8 cellular contexts compared by ENCODE assay signal in genomic region chr3:5787863-5788488, GRCh38.
DNase-seq lines count a peak whose midpoint lies in the region; ATAC-seq and TF ChIP-seq lines count a peak whose summit lies in the region.
"Had no signal": no experiment of that assay in that cellular context is flagged by ENCODE, and none has a peak within 500 bp of the region (broad histone marks: within the 10 kb centered on the region; RNA-seq: fewer than 3 reads in every experiment).

No MANE protein-coding gene starts in this region.

- POLR2A ChIA-PET in CD4-positive, alpha-beta T cell (lab: Charles Lee): no interaction called here

- H3K27ac Mint-ChIP-seq in CD4-positive, alpha-beta T cell: no peak overlapping the region

- no peak overlapping the region for H3K4me3 Mint-ChIP-seq in CD4-positive, alpha-beta T cell

- H3K9me3 ChIP-seq in CD4-positive, alpha-beta T cell (ENCODE audit: control insufficient read depth, low read length): no peaks in the 10 kb centered on the region
- H3K9me3 ChIP-seq: suprapubic skin had no signal

- H3K27me3 Mint-ChIP-seq in CD4-positive, alpha-beta T cell: no peaks in the 10 kb centered on the region

- no peaks in the 10 kb centered on the region for H3K36me3 Mint-ChIP-seq in CD4-positive, alpha-beta T cell (ENCODE audit: low read depth)

- DNase-seq in KBM-7 (peak; percentile 9), SHP77 (lab: John Stamatoyannopoulos, UW) (peak; percentile 79 to 84), globus pallidus (ENCODE audit: low spot score) (peak; percentile 33), retina (peak; percentile 77)
- no peak for DNase-seq in effector CD8-positive, alpha-beta T cell (lab: John Stamatoyannopoulos, UW)
- DNase-seq in CD4-positive, alpha-beta T cell: no peak

- H3K4me1 Mint-ChIP-seq in CD4-positive, alpha-beta T cell (ENCODE audit: low read depth): no peaks in the 10 kb centered on the region

- peaks cover 2% of the 10 kb centered on the region for H3K9me3 Mint-ChIP-seq in CD4-positive, alpha-beta T cell

- in situ Hi-C loops in KBM-7 (cut with MboI; ENCODE audit: low pct_unique_long_range_greater_than_20kb, low sequenced_read_pairs): no loop called here

- no peaks in the 10 kb centered on the region for H3K27me3 ChIP-seq in CD4-positive, alpha-beta T cell (ENCODE audit: control insufficient read depth, insufficient read depth, low read length)
- H3K27me3 ChIP-seq: suprapubic skin had no signal

- intact Hi-C loops in CD4-positive, alpha-beta T cell (cut with DNase I, micrococcal nuclease): no loop called here

- CTCF ChIA-PET in CD4-positive, alpha-beta T cell (lab: Charles Lee): no interaction called here

- no peak for TF ChIP-seq CTCF in CD4-positive, alpha-beta T cell (IDR thresholded peaks at IDR 0.05)

- H3K27ac ChIP-seq in CD4-positive, alpha-beta T cell (ENCODE audit: low read depth, low read length): no peak overlapping the region
- H3K27ac ChIP-seq: suprapubic skin had no signal

- no peak for ATAC-seq in GM19351 (IDR thresholded peaks at IDR 0.05; ENCODE audit: unreplicated experiment)
- ATAC-seq in CD4-positive, alpha-beta T cell (ENCODE audit: poor library complexity): no peak

Comparison
In these comparisons a context has a peak if more than half of its experiments do, and no peak if none do; other contexts are left out.
1. DNase-seq: peak in KBM-7 (single experiment), SHP77 (2 of 2), globus pallidus (single experiment) and retina (single experiment); none in effector CD8-positive, alpha-beta T cell (single experiment) and CD4-positive, alpha-beta T cell (0 of 10).